In genomic region chr3:184016169-184016570, GRCh38 we compare ENCODE assay signal across 2 cellular contexts.
TF ChIP-seq lines count a peak whose summit lies in the region.

No MANE protein-coding gene starts in this region.

TF ChIP-seq in IMR-90, 13 proteins besides CTCF, POLR2A, EP300 and RAD21:
- no peak for TF ChIP-seq MAZ (IDR thresholded peaks at IDR 0.05; ENCODE audit: borderline replicate concordance, low read depth, low read length)
- no peak for TF ChIP-seq USF2 (IDR thresholded peaks at IDR 0.05; ENCODE audit: low read depth, low read length)
- no peak for TF ChIP-seq RCOR1 (IDR thresholded peaks at IDR 0.05; ENCODE audit: insufficient replicate concordance, low read length)
- TF ChIP-seq FOS (IDR thresholded peaks at IDR 0.05; ENCODE audit: low read depth, low read length): no peak
- TF ChIP-seq CEBPB (IDR thresholded peaks at IDR 0.05; ENCODE audit: low read depth, low read length): no peak
- TF ChIP-seq SMC3 (IDR thresholded peaks at IDR 0.05; ENCODE audit: low read depth, low read length): no peak
- TF ChIP-seq ELK1 (IDR thresholded peaks at IDR 0.05; ENCODE audit: borderline replicate concordance, low read depth, low read length): no peak
- no peak for TF ChIP-seq MXI1 (IDR thresholded peaks at IDR 0.05; ENCODE audit: borderline replicate concordance, low read depth, low read length)
- no peak for TF ChIP-seq NFE2L2 (IDR thresholded peaks at IDR 0.05; ENCODE audit: low read depth, low read length)
- TF ChIP-seq BHLHE40 (IDR thresholded peaks at IDR 0.05; ENCODE audit: low read depth, low read length): no peak
- no peak for TF ChIP-seq CHD1 (IDR thresholded peaks at IDR 0.05; ENCODE audit: low read depth, low read length)
- no peak for TF ChIP-seq MAFK (IDR thresholded peaks at IDR 0.05; ENCODE audit: low read depth, low read length)
- no peak for TF ChIP-seq RFX5 (IDR thresholded peaks at IDR 0.05; ENCODE audit: low read depth, low read length)

TF ChIP-seq in K562, 482 proteins besides CTCF, POLR2A, EP300 and RAD21 (continues in another document):
- TF ChIP-seq, protein P1, sequence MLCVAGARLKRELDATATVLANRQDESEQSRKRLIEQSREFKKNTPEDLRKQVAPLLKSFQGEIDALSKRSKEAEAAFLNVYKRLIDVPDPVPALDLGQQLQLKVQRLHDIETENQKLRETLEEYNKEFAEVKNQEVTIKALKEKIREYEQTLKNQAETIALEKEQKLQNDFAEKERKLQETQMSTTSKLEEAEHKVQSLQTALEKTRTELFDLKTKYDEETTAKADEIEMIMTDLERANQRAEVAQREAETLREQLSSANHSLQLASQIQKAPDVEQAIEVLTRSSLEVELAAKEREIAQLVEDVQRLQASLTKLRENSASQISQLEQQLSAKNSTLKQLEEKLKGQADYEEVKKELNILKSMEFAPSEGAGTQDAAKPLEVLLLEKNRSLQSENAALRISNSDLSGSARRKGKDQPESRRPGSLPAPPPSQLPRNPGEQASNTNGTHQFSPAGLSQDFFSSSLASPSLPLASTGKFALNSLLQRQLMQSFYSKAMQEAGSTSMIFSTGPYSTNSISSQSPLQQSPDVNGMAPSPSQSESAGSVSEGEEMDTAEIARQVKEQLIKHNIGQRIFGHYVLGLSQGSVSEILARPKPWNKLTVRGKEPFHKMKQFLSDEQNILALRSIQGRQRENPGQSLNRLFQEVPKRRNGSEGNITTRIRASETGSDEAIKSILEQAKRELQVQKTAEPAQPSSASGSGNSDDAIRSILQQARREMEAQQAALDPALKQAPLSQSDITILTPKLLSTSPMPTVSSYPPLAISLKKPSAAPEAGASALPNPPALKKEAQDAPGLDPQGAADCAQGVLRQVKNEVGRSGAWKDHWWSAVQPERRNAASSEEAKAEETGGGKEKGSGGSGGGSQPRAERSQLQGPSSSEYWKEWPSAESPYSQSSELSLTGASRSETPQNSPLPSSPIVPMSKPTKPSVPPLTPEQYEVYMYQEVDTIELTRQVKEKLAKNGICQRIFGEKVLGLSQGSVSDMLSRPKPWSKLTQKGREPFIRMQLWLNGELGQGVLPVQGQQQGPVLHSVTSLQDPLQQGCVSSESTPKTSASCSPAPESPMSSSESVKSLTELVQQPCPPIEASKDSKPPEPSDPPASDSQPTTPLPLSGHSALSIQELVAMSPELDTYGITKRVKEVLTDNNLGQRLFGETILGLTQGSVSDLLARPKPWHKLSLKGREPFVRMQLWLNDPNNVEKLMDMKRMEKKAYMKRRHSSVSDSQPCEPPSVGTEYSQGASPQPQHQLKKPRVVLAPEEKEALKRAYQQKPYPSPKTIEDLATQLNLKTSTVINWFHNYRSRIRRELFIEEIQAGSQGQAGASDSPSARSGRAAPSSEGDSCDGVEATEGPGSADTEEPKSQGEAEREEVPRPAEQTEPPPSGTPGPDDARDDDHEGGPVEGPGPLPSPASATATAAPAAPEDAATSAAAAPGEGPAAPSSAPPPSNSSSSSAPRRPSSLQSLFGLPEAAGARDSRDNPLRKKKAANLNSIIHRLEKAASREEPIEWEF (CRISPR knock-in tag; IDR thresholded peaks at IDR 0.05): no peak
- TF ChIP-seq POU5F1 (IDR thresholded peaks at IDR 0.05; ENCODE audit: borderline replicate concordance, low read depth, low read length, partially characterized antibody) (no peak), NELFE (IDR thresholded peaks at IDR 0.05; ENCODE audit: insufficient read depth, insufficient read length) (no peak), KDM5B (IDR thresholded peaks at IDR 0.05; ENCODE audit: insufficient replicate concordance, low read depth, low read length) (peak; percentile 1), EP400 (IDR thresholded peaks at IDR 0.05) (peak; percentile 34; the same call in 1 of the 2 replicates), MECOM (CRISPR knock-in tag; IDR thresholded peaks at IDR 0.05) (0 out of 2 replicates have a peak, but pooled peaks have one; percentile 61), ZBTB8A (IDR thresholded peaks at IDR 0.05; ENCODE audit: partially characterized antibody) (no peak), ZNF76 (CRISPR knock-in tag; IDR thresholded peaks at IDR 0.05; ENCODE audit: borderline replicate concordance) (no peak), ZNF764 (CRISPR knock-in tag; IDR thresholded peaks at IDR 0.05; ENCODE audit: low read depth) (no peak), ZEB2 (IDR thresholded peaks at IDR 0.05) (no peak), DNMT1 (IDR thresholded peaks at IDR 0.05) (no peak), NONO (IDR thresholded peaks at IDR 0.05; ENCODE audit: low read depth in 2 of 2, low read length in 1 of 2) (no peak), TEAD4 (IDR thresholded peaks at IDR 0.05; ENCODE audit: low read length) (no peak), TEAD4 (CRISPR knock-in tag; IDR thresholded peaks at IDR 0.05; ENCODE audit: borderline replicate concordance) (no peak), NCOR1 (IDR thresholded peaks at IDR 0.05) (peak; percentile 23; the same call in 1 of the 2 replicates), SIRT6 (IDR thresholded peaks at IDR 0.05; ENCODE audit: low read depth, low read length) (no peak), KHSRP (IDR thresholded peaks at IDR 0.05) (no peak), TARDBP (IDR thresholded peaks at IDR 0.05) (no peak), HDAC2 (IDR thresholded peaks at IDR 0.05) (no peak), MEIS2 (IDR thresholded peaks at IDR 0.05; ENCODE audit: partially characterized antibody) (no peak), ZKSCAN3 (CRISPR knock-in tag; IDR thresholded peaks at IDR 0.05) (no peak), ZNF740 (CRISPR knock-in tag; IDR thresholded peaks at IDR 0.05) (no peak), ZNF740 (tag; IDR thresholded peaks at IDR 0.05) (no peak), PTRF (tag; IDR thresholded peaks at IDR 0.05) (no peak), CHD4 (IDR thresholded peaks at IDR 0.05; ENCODE audit: insufficient read depth, insufficient replicate concordance, low read depth, low read length, poor library complexity, severe bottlenecking) (peak; percentile 60), TCFL5 (CRISPR knock-in tag; conservative IDR thresholded peaks at IDR 0.05) (no peak), ZNF282 (CRISPR knock-in tag; IDR thresholded peaks at IDR 0.05) (no peak), CBFA2T3 (IDR thresholded peaks at IDR 0.05) (peak; percentile 33; the same call in 1 of the 2 replicates), MTA2 (IDR thresholded peaks at IDR 0.05; ENCODE audit: low read depth) (no peak), FOXK2 (conservative IDR thresholded peaks at IDR 0.05 in 1 of 2, IDR thresholded peaks at IDR 0.05 in 1 of 2; ENCODE audit: low read depth in 2 of 2) (no peak), ZNF699 (CRISPR knock-in tag; IDR thresholded peaks at IDR 0.05; ENCODE audit: insufficient replicate concordance) (no peak), TCF3 (CRISPR knock-in tag; IDR thresholded peaks at IDR 0.05) (peak; percentile 42; the same call in 1 of the 2 replicates)
- TF ChIP-seq, protein P2, sequence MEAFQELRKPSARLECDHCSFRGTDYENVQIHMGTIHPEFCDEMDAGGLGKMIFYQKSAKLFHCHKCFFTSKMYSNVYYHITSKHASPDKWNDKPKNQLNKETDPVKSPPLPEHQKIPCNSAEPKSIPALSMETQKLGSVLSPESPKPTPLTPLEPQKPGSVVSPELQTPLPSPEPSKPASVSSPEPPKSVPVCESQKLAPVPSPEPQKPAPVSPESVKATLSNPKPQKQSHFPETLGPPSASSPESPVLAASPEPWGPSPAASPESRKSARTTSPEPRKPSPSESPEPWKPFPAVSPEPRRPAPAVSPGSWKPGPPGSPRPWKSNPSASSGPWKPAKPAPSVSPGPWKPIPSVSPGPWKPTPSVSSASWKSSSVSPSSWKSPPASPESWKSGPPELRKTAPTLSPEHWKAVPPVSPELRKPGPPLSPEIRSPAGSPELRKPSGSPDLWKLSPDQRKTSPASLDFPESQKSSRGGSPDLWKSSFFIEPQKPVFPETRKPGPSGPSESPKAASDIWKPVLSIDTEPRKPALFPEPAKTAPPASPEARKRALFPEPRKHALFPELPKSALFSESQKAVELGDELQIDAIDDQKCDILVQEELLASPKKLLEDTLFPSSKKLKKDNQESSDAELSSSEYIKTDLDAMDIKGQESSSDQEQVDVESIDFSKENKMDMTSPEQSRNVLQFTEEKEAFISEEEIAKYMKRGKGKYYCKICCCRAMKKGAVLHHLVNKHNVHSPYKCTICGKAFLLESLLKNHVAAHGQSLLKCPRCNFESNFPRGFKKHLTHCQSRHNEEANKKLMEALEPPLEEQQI (IDR thresholded peaks at IDR 0.05): 0 out of 2 replicates have a peak, but pooled peaks have one; percentile 30
- TF ChIP-seq, protein P3, sequence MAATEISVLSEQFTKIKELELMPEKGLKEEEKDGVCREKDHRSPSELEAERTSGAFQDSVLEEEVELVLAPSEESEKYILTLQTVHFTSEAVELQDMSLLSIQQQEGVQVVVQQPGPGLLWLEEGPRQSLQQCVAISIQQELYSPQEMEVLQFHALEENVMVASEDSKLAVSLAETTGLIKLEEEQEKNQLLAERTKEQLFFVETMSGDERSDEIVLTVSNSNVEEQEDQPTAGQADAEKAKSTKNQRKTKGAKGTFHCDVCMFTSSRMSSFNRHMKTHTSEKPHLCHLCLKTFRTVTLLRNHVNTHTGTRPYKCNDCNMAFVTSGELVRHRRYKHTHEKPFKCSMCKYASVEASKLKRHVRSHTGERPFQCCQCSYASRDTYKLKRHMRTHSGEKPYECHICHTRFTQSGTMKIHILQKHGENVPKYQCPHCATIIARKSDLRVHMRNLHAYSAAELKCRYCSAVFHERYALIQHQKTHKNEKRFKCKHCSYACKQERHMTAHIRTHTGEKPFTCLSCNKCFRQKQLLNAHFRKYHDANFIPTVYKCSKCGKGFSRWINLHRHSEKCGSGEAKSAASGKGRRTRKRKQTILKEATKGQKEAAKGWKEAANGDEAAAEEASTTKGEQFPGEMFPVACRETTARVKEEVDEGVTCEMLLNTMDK (IDR thresholded peaks at IDR 0.05; ENCODE audit: borderline replicate concordance, insufficient read depth, low read depth, low read length, poor library complexity, severe bottlenecking): no peak
- TF ChIP-seq, protein P4, sequence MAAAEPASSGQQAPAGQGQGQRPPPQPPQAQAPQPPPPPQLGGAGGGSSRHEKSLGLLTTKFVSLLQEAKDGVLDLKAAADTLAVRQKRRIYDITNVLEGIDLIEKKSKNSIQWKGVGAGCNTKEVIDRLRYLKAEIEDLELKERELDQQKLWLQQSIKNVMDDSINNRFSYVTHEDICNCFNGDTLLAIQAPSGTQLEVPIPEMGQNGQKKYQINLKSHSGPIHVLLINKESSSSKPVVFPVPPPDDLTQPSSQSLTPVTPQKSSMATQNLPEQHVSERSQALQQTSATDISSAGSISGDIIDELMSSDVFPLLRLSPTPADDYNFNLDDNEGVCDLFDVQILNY (CRISPR knock-in tag; IDR thresholded peaks at IDR 0.05): no peak
- TF ChIP-seq, protein P5, sequence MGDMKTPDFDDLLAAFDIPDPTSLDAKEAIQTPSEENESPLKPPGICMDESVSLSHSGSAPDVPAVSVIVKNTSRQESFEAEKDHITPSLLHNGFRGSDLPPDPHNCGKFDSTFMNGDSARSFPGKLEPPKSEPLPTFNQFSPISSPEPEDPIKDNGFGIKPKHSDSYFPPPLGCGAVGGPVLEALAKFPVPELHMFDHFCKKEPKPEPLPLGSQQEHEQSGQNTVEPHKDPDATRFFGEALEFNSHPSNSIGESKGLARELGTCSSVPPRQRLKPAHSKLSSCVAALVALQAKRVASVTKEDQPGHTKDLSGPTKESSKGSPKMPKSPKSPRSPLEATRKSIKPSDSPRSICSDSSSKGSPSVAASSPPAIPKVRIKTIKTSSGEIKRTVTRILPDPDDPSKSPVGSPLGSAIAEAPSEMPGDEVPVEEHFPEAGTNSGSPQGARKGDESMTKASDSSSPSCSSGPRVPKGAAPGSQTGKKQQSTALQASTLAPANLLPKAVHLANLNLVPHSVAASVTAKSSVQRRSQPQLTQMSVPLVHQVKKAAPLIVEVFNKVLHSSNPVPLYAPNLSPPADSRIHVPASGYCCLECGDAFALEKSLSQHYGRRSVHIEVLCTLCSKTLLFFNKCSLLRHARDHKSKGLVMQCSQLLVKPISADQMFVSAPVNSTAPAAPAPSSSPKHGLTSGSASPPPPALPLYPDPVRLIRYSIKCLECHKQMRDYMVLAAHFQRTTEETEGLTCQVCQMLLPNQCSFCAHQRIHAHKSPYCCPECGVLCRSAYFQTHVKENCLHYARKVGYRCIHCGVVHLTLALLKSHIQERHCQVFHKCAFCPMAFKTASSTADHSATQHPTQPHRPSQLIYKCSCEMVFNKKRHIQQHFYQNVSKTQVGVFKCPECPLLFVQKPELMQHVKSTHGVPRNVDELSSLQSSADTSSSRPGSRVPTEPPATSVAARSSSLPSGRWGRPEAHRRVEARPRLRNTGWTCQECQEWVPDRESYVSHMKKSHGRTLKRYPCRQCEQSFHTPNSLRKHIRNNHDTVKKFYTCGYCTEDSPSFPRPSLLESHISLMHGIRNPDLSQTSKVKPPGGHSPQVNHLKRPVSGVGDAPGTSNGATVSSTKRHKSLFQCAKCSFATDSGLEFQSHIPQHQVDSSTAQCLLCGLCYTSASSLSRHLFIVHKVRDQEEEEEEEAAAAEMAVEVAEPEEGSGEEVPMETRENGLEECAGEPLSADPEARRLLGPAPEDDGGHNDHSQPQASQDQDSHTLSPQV (IDR thresholded peaks at IDR 0.05): peak; percentile 63; the same call in 1 of the 2 replicates
- TF ChIP-seq, protein P6, sequence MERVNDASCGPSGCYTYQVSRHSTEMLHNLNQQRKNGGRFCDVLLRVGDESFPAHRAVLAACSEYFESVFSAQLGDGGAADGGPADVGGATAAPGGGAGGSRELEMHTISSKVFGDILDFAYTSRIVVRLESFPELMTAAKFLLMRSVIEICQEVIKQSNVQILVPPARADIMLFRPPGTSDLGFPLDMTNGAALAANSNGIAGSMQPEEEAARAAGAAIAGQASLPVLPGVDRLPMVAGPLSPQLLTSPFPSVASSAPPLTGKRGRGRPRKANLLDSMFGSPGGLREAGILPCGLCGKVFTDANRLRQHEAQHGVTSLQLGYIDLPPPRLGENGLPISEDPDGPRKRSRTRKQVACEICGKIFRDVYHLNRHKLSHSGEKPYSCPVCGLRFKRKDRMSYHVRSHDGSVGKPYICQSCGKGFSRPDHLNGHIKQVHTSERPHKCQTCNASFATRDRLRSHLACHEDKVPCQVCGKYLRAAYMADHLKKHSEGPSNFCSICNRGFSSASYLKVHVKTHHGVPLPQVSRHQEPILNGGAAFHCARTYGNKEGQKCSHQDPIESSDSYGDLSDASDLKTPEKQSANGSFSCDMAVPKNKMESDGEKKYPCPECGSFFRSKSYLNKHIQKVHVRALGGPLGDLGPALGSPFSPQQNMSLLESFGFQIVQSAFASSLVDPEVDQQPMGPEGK (CRISPR knock-in tag; IDR thresholded peaks at IDR 0.05; ENCODE audit: borderline replicate concordance): no peak
